29 cellular contexts compared by ENCODE assay signal in genomic region chr5:72214168-72214567, GRCh38.
"Had no signal": no experiment of that assay in that cellular context is flagged by ENCODE, and none has a peak within 500 bp of the region (broad histone marks: within the 10 kb centered on the region; RNA-seq: fewer than 3 reads in every experiment).

No MANE protein-coding gene starts in this region.

- H3K9me3 ChIP-seq: SJSA1 had no signal

- DNase-seq: activated CD4-positive, alpha-beta T cell treated with anti-CD3 and anti-CD28 coated beads, Interleukin-2, amount 50 U/mL, for 4 hours; activated CD4-positive, CD25-positive, alpha-beta regulatory T cell treated with anti-CD3 and anti-CD28 coated beads, Interleukin-2, amount 50 U/mL, for 72 hours; activated CD8-positive, alpha-beta memory T cell treated with anti-CD3 and anti-CD28 coated beads, Interleukin-2, amount 50 U/mL, for 48 hours; activated CD8-positive, alpha-beta T cell treated with anti-CD3 and anti-CD28 coated beads, Interleukin-2, amount 10 ng/mL, durations not matched to agents 7 days and 5 days; activated effector memory CD4-positive, alpha-beta T cell treated with anti-CD3 and anti-CD28 coated beads, Interleukin-2, amount 50 U/mL, for 16 hours; activated naive CD4-positive, alpha-beta T cell treated with anti-CD3 and anti-CD28 coated beads for 36 hours; activated T-cell treated with anti-CD3 and anti-CD28 coated beads, Interleukin-2, amount 50 U/mL, for 1 hour; amygdala; Kasumi-1; KBM-7; NCI-H1105 treated with DMSO at 0.1 percent for 48 hours; NCI-H1436 treated with DMSO at 0.1 percent for 48 hours; NCI-H187; NCI-H2081; NCI-H2171 treated with DMSO at 0.1 percent for 48 hours; NCI-H226; NCI-H526; NCI-H774; NK-92 treated with Interleukin-12 subunit alpha and Interleukin-12 subunit beta, amount 100 ng/mL, for 24 hours; OCI-M1; RPMI8226; SHP77; T-helper 17 cell; T-helper 9 cell had no signal

- H3K4me3 ChIP-seq: SJSA1 had no signal

- H3K27me3 Mint-ChIP-seq: activated naive CD8-positive, alpha-beta T cell; T-helper 17 cell had no signal

- H3K27me3 ChIP-seq: SJSA1 had no signal

- ATAC-seq: activated CD8-positive, alpha-beta T cell treated with anti-CD3 and anti-CD28 coated beads, Interleukin-2, amount 10 ng/mL, durations not matched to agents 7 days and 5 days; Panc1; T-helper 17 cell; WTC11 had no signal

- H3K27ac Mint-ChIP-seq: activated CD8-positive, alpha-beta T cell treated with anti-CD3 and anti-CD28 coated beads, Interleukin-2, amount 10 ng/mL, durations not matched to agents 7 days and 5 days; activated naive CD4-positive, alpha-beta T cell treated with anti-CD3 and anti-CD28 coated beads for 36 hours; activated naive CD8-positive, alpha-beta T cell; T-helper 17 cell; WTC11 had no signal

- H3K9me3 Mint-ChIP-seq: activated naive CD4-positive, alpha-beta T cell treated with anti-CD3 and anti-CD28 coated beads for 36 hours; WTC11 had no signal

- H3K4me3 Mint-ChIP-seq: activated CD8-positive, alpha-beta T cell treated with anti-CD3 and anti-CD28 coated beads, Interleukin-2, amount 10 ng/mL, durations not matched to agents 7 days and 5 days; activated naive CD4-positive, alpha-beta T cell treated with anti-CD3 and anti-CD28 coated beads for 36 hours; activated naive CD8-positive, alpha-beta T cell; brain; T-helper 17 cell; WTC11 had no signal

- H3K27ac ChIP-seq: SJSA1 had no signal
